12 cellular contexts compared by ENCODE assay signal in genomic region chr16:66554492-66554891, GRCh38. TPM values are rescaled to one million over a fixed set of nuclear protein-coding genes. Genes with fewer than 3 reads are reported as not detected.
DNase-seq lines count a peak whose midpoint lies in the region; ATAC-seq lines count a peak whose summit lies in the region.
"Had no signal": no experiment of that assay in that cellular context is flagged by ENCODE, and none has a peak within 500 bp of the region (broad histone marks: within the 10 kb centered on the region; RNA-seq: fewer than 3 reads in every experiment).

No MANE protein-coding gene starts in this region.

- H3K4me3 ChIP-seq in mononuclear cell (ENCODE audit: low read length) = peak overlapping the region; percentile 55

- H3K27me3 Mint-ChIP-seq in T-helper 1 cell treated with Interleukin-12 subunit alpha and Interleukin-12 subunit beta and Interleukin-4 antibody, amounts not matched to agents 30 μg/mL and 1 μg/mL, for 36 hours (ENCODE audit: low read depth) = peaks cover 3% of the 10 kb centered on the region
- no peaks in the 10 kb centered on the region for H3K27me3 Mint-ChIP-seq in T-cell
- H3K27me3 Mint-ChIP-seq: memory B cell had no signal

- H3K9me3 Mint-ChIP-seq in T-helper 1 cell treated with Interleukin-12 subunit alpha and Interleukin-12 subunit beta and Interleukin-4 antibody, amounts not matched to agents 30 μg/mL and 1 μg/mL, for 36 hours = no peaks in the 10 kb centered on the region
- H3K9me3 Mint-ChIP-seq in T-cell = no peaks in the 10 kb centered on the region
- H3K9me3 Mint-ChIP-seq: memory B cell had no signal

- peaks cover 70% of the 10 kb centered on the region for H3K4me1 ChIP-seq in mononuclear cell (ENCODE audit: insufficient read depth, low read length)

- DNase-seq in T-helper 1 cell (no peak), T-cell (no peak), NCI-H345 treated with DMSO at 0.1 percent for 48 hours (lab: John Stamatoyannopoulos, UW; ENCODE audit: unreplicated experiment) (no peak)
- DNase-seq: activated CD4-positive, alpha-beta T cell treated with anti-CD3 and anti-CD28 coated beads, Interleukin-2, amount 50 U/mL, for 1 hour; adrenal gland; H9; upper lobe of left lung had no signal

- no peaks in the 10 kb centered on the region for H3K9me3 ChIP-seq in mononuclear cell (ENCODE audit: low read depth, low read length)
- H3K9me3 ChIP-seq: adrenal gland, upper lobe of left lung had no signal

- CTCF ChIA-PET in T-cell (lab: Charles Lee) = interaction anchor here (0.5 to 1.4 kb wide), 3 partner anchors 8 to 314 kb away, joined by 3 to 6 read pairs (median 6); no protein-coding TSS in a partner anchor

- H3K36me3 Mint-ChIP-seq in T-helper 1 cell treated with Interleukin-12 subunit alpha and Interleukin-12 subunit beta and Interleukin-4 antibody, amounts not matched to agents 30 μg/mL and 1 μg/mL, for 36 hours (ENCODE audit: low read depth) = peaks cover 51% of the 10 kb centered on the region
- peaks cover 20% of the 10 kb centered on the region for H3K36me3 Mint-ChIP-seq in T-cell

- H3K4me3 Mint-ChIP-seq in T-helper 1 cell treated with Interleukin-12 subunit alpha and Interleukin-12 subunit beta and Interleukin-4 antibody, amounts not matched to agents 30 μg/mL and 1 μg/mL, for 36 hours = peak overlapping the region; percentile 99
- H3K4me3 Mint-ChIP-seq in T-cell = peak overlapping the region; percentile 91 to 96 (median 94)
- H3K4me3 Mint-ChIP-seq: H9, memory B cell had no signal

- H3K27me3 ChIP-seq in mononuclear cell (ENCODE audit: insufficient read depth, low read length) = no peaks in the 10 kb centered on the region
- H3K27me3 ChIP-seq: adrenal gland, upper lobe of left lung had no signal

- peak overlapping the region; percentile 18 for H3K27ac Mint-ChIP-seq in T-helper 1 cell treated with Interleukin-12 subunit alpha and Interleukin-12 subunit beta and Interleukin-4 antibody, amounts not matched to agents 30 μg/mL and 1 μg/mL, for 36 hours
- peak overlapping the region; percentile 94 for H3K27ac Mint-ChIP-seq in T-cell
- H3K27ac Mint-ChIP-seq: H9, memory B cell had no signal

- peaks cover 66% of the 10 kb centered on the region for H3K4me1 Mint-ChIP-seq in T-helper 1 cell treated with Interleukin-12 subunit alpha and Interleukin-12 subunit beta and Interleukin-4 antibody, amounts not matched to agents 30 μg/mL and 1 μg/mL, for 36 hours (ENCODE audit: low read depth)
- peaks cover 72 to 82% (median 80%) of the 10 kb centered on the region in 3 donors for H3K4me1 Mint-ChIP-seq in T-cell

- POLR2A ChIA-PET in T-cell (lab: Charles Lee) = interaction anchor here in 1 of 2 donors (0.6 kb wide), 1 partner anchor 15 kb away, joined by 3 read pairs; no protein-coding TSS in a partner anchor

- ATAC-seq in T-cell (replicated peaks in 1 of 4) (no peak), GM21360 (IDR thresholded peaks at IDR 0.05; ENCODE audit: unreplicated experiment) (no peak)

RNA-seq across cellular contexts. Expression of gene CKLF, which starts 2.1 kb away (rescaled TPM):
- total RNA-seq in T-cell (10 to 100 TPM; 25.3 to 67.8 (median 58.3) TPM), mononuclear cell (28.4 TPM)

RNA-seq across cellular contexts. Expression of gene TK2, which starts 4.6 kb away (rescaled TPM):
- total RNA-seq in T-cell (10 to 100 TPM in 2 of 5 donors, 1 to 10 TPM in 3; 4.6 to 10.8 (median 8.4) TPM), mononuclear cell (8.8 TPM)

RNA-seq across cellular contexts. Expression of gene CMTM1, which starts 11.7 kb away (rescaled TPM):
- total RNA-seq in T-cell (10 to 100 TPM in 3 of 5 donors, 1 to 10 TPM in 1, under 1 TPM in 1; 0.95 to 12.9 (median 10.3) TPM), mononuclear cell (0.21 TPM)

RNA-seq across cellular contexts. Expression of gene CMTM2, which starts 24.8 kb away (rescaled TPM):
- total RNA-seq in T-cell (under 1 TPM in 2 of 5 donors, not detected in 3; 0.26 to 0.62 TPM), mononuclear cell (0.52 TPM)
- total RNA-seq: adrenal gland, H9, osteoblast had no signal

RNA-seq across cellular contexts. Expression of gene CMTM3, which starts 50.0 kb away (rescaled TPM):
- total RNA-seq in T-cell = 10 to 100 TPM; 63.5 to 84.8 (median 75.4) TPM
- total RNA-seq in mononuclear cell = 47.1 TPM
